Comparison of ENCODE assay signal across 9 cellular contexts in the genomic region with DNA sequence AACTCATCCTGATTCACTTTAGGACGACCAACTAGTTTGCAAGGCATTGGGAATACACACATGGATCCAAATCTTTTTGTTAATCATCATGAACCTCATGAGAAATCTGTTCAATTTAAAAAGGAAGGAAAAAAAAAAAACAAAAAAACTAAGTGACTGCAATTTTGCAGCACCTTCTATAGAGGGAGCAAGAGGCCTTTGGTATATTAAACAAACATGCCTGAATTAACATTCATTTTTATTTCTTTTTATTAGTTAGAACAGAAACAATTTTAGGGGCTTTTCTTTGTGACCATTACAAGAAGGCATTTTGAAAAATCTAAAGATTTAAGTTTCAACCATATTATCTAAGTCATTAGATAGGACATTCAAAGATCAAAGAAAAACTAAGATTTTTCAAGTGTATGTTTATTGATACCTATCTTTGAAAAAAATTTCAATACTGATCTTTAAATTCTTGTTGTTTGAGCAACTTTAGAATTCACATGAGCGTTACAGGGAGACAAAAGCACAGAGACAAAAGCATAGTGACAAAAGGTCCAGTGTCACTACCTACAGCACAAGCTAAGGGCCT.
DNase-seq lines count a peak whose midpoint lies in the region; ATAC-seq and TF ChIP-seq lines count a peak whose summit lies in the region.
"Had no signal": no experiment of that assay in that cellular context is flagged by ENCODE, and none has a peak within 500 bp of the region (broad histone marks: within the 10 kb centered on the region; RNA-seq: fewer than 3 reads in every experiment).

No MANE protein-coding gene starts in this region.

- H3K27ac Mint-ChIP-seq in activated naive CD8-positive, alpha-beta T cell: peak overlapping the region; percentile 89

- ATAC-seq in upper lobe of left lung (ENCODE audit: low FRiP score in 2 of 2): peak in 1 of 2 donors; percentile 59

- peaks cover 0 to 22% (median 2%) of the 10 kb centered on the region in 4 donors for H3K36me3 ChIP-seq in upper lobe of left lung

- no peaks in the 10 kb centered on the region for H3K27me3 ChIP-seq in HL-60 (ENCODE audit: insufficient read depth, poor library complexity, severe bottlenecking)
- no peaks in the 10 kb centered on the region for H3K27me3 ChIP-seq in upper lobe of left lung
- H3K27me3 ChIP-seq: BLaER1 treated with 17β-estradiol and CSF1 and Interleukin-3, amounts not matched to agents 10 nM and 100 nM had no signal

- 37 to 39% methylated on average over 2 of the region's 2 CpGs for WGBS in upper lobe of left lung, 2 donors

- no peak overlapping the region for H3K4me3 Mint-ChIP-seq in activated naive CD8-positive, alpha-beta T cell

- H3K4me3 ChIP-seq in HL-60 (replicated peaks; ENCODE audit: insufficient read depth, low read length): no peak overlapping the region
- no peak overlapping the region for H3K4me3 ChIP-seq in upper lobe of left lung
- H3K4me3 ChIP-seq: BLaER1 treated with 17β-estradiol and CSF1 and Interleukin-3, amounts not matched to agents 10 nM and 100 nM had no signal

- DNase-seq in DMS53 (lab: John Stamatoyannopoulos, UW): peak; percentile 52
- DNase-seq in DMS53 treated with DMSO at 0.1 percent for 48 hours (lab: John Stamatoyannopoulos, UW; ENCODE audit: unreplicated experiment): no peak
- DNase-seq in HL-60 (ENCODE audit: low read depth in 1 of 2, low spot score in 1 of 2): no peak
- peak; percentile 28 for DNase-seq in inferior parietal cortex (ENCODE audit: extremely low spot score)
- no peak for DNase-seq in upper lobe of left lung
- no peak for DNase-seq in SK-N-DZ (ENCODE audit: low spot score)
- no peak for DNase-seq in RPMI8226

- no peak for TF ChIP-seq POLR2A in upper lobe of left lung (IDR thresholded peaks at IDR 0.05)

- H3K4me1 ChIP-seq in upper lobe of left lung: peaks cover 0 to 11% (median 4%) of the 10 kb centered on the region in 4 donors
- H3K4me1 ChIP-seq: BLaER1 treated with 17β-estradiol and CSF1 and Interleukin-3, amounts not matched to agents 10 nM and 100 nM had no signal

- no peaks in the 10 kb centered on the region for H3K9me3 ChIP-seq in upper lobe of left lung
- H3K9me3 ChIP-seq: BLaER1 treated with 17β-estradiol and CSF1 and Interleukin-3, amounts not matched to agents 10 nM and 100 nM had no signal

- no peak for TF ChIP-seq EP300 in upper lobe of left lung (IDR thresholded peaks at IDR 0.05)

- peak; percentile 37 for TF ChIP-seq CTCF in HL-60 (IDR thresholded peaks at IDR 0.05; ENCODE audit: insufficient read depth, low read length)
- TF ChIP-seq CTCF in upper lobe of left lung (IDR thresholded peaks at IDR 0.05): peak; percentile 30 to 71 (median 41)

- H3K27me3 Mint-ChIP-seq in activated naive CD8-positive, alpha-beta T cell: no peaks in the 10 kb centered on the region

- H3K9me3 Mint-ChIP-seq in activated naive CD8-positive, alpha-beta T cell (ENCODE audit: low read depth): no peaks in the 10 kb centered on the region

- no peak overlapping the region for H3K27ac ChIP-seq in HL-60 (replicated peaks)
- H3K27ac ChIP-seq in upper lobe of left lung: no peak overlapping the region
- H3K27ac ChIP-seq: BLaER1 treated with 17β-estradiol and CSF1 and Interleukin-3, amounts not matched to agents 10 nM and 100 nM had no signal

- peaks cover 30% of the 10 kb centered on the region for H3K4me1 Mint-ChIP-seq in activated naive CD8-positive, alpha-beta T cell (ENCODE audit: low read depth)

- peaks cover 18% of the 10 kb centered on the region for H3K36me3 Mint-ChIP-seq in activated naive CD8-positive, alpha-beta T cell

Comparison
In these comparisons a context has a peak if more than half of its experiments do, and no peak if none do; other contexts are left out.
1. DNase-seq: peak in DMS53 (single experiment) and inferior parietal cortex (single experiment); none in DMS53 treated with DMSO at 0.1 percent for 48 hours (single experiment), HL-60 (0 of 2), upper lobe of left lung (0 of 2), SK-N-DZ (single experiment) and RPMI8226 (single experiment).